Comparison of ENCODE assay signal across 20 cellular contexts in the genomic region with DNA sequence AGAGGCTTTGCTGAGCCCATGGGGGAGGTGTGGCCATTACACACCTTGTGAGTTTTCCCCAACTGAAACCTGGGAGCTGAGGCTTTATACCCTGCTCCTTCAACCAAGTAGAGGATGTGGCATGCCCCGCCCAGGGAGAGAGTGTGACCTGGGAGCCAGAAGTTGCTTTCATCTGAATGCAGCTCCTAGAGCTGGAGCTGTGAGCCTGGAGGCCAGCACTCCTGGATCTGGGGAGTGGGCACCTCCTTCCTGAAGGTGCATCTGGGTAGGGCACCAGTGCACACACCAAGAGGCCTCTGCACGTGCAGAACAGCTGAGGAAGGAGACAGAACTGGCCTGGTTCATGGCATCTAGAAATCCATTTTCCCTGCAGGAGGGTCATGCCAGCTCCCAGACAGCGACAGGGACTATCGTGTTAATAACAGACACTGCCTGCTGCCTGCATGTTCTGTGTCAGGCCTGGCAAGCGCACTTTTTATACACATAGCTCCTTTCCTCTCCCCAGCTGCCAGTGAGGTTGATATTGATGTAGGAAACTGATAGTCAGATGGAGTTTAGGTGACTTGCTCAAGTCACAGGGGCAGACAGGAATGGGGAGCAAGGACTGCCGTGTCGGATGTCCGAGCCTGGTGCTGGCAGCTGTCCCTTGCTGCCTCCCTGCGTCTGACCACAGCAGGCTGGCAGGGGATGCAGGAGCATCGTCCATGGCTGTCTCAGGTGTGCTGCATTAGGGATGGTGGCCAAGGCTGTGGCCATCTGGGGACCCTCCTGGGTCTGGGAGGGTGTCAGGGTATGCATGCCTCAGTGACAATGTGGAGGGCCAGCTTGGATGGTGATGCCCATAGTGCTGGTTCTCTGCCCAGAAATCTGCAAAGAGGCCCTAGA.
A peak's percentile ranks its signal among the peaks of the same experiment; 100 is the strongest.
DNase-seq lines count a peak whose midpoint lies in the region; ATAC-seq, FAIRE-seq and TF ChIP-seq lines count a peak whose summit lies in the region.
"Had no signal": no experiment of that assay in that cellular context is flagged by ENCODE, and none has a peak within 500 bp of the region (broad histone marks: within the 10 kb centered on the region; RNA-seq: fewer than 3 reads in every experiment).

No MANE protein-coding gene starts in this region.

- no peak overlapping the region for H2BK15ac ChIP-seq in H1 (ENCODE audit: low read length)

- H3K4me2 ChIP-seq in H1 (ENCODE audit: insufficient read depth in 1 of 2, low read depth in 2 of 2, low read length in 2 of 2): no peak overlapping the region
- H3K4me2 ChIP-seq: BLaER1 treated with 17β-estradiol and CSF1 and Interleukin-3, amounts not matched to agents 10 nM and 100 nM had no signal

- no peak overlapping the region for H2AFZ ChIP-seq in H1 (ENCODE audit: low read length)
- H2AFZ ChIP-seq: GM23248 had no signal

- no peak overlapping the region for H3K4ac ChIP-seq in H1 (replicated peaks; ENCODE audit: insufficient read length, low read depth, low read length)

- no peak for DNase-seq in H1 (ENCODE audit: low read depth in 1 of 2, low spot score in 2 of 2)
- DNase-seq in left kidney (ENCODE audit: low read depth, low spot score): peak; percentile 48
- peak; percentile 76 for DNase-seq in osteocyte (ENCODE audit: extremely low spot score, unreplicated experiment)
- no peak for DNase-seq in central memory CD4-positive, alpha-beta T cell
- no peak for DNase-seq in NCI-H510A (lab: John Stamatoyannopoulos, UW)
- DNase-seq: 8988T, Calu3, DND-41, EL, GM23248, HCEC 1CT, IMR-90 had no signal

- WGBS in H1 (ENCODE audit: extremely low coverage in 1 of 2, insufficient coverage in 1 of 2, insufficient read length in 1 of 2, insufficient replicate concordance in 2 of 2, low coverage in 1 of 2, low lambda C conversion rate in 2 of 2, missing lambda C conversion rate in 1 of 2), 2 experiments: 89% methylated on average over 10 of the region's 10 CpGs; no CpG with 5 or more reads in 1 of the 2 experiments

- H3K27ac Mint-ChIP-seq in osteocyte (ENCODE audit: unreplicated experiment): no peak overlapping the region
- H3K27ac Mint-ChIP-seq: B cell; CD8-positive, alpha-beta T cell had no signal

- no peaks in the 10 kb centered on the region for H3K79me1 ChIP-seq in H1 (ENCODE audit: low read depth, low read length)

- no peak for TF ChIP-seq EP300 in H1 (IDR thresholded peaks at IDR 0.05; ENCODE audit: borderline replicate concordance in 1 of 2, low read depth in 2 of 2, low read length in 2 of 2)

- H4K20me1 ChIP-seq in H1 (replicated peaks in 1 of 2; ENCODE audit: control insufficient read depth in 1 of 2, insufficient read depth in 2 of 2, low read length in 2 of 2): no peaks in the 10 kb centered on the region
- H4K20me1 ChIP-seq: BLaER1 treated with 17β-estradiol and CSF1 and Interleukin-3, amounts not matched to agents 10 nM and 100 nM had no signal

- H4K5ac ChIP-seq in H1 (ENCODE audit: insufficient read length, low read depth, low read length): no peak overlapping the region

- H3K4me1 ChIP-seq in H1 (replicated peaks in 1 of 4; ENCODE audit: control insufficient read depth in 3 of 4, insufficient read depth in 4 of 4, low read length in 3 of 4): no peaks in the 10 kb centered on the region
- H3K4me1 ChIP-seq: BLaER1 treated with 17β-estradiol and CSF1 and Interleukin-3, amounts not matched to agents 10 nM and 100 nM had no signal

- no peaks in the 10 kb centered on the region for H3K36me3 ChIP-seq in H1 (ENCODE audit: control insufficient read depth in 2 of 4, insufficient read depth in 4 of 4, low read length in 3 of 4)
- H3K36me3 ChIP-seq: BLaER1 treated with 17β-estradiol and CSF1 and Interleukin-3, amounts not matched to agents 10 nM and 100 nM had no signal

- H3K14ac ChIP-seq in H1 (ENCODE audit: insufficient read length): no peak overlapping the region

- peaks cover 11% of the 10 kb centered on the region for H3K4me1 Mint-ChIP-seq in osteocyte (ENCODE audit: unreplicated experiment)
- H3K4me1 Mint-ChIP-seq: B cell had no signal

- H2BK12ac ChIP-seq in H1 (ENCODE audit: low read depth, low read length): no peak overlapping the region

- TF ChIP-seq RAD21 in H1 (IDR thresholded peaks at IDR 0.05 in 1 of 2, conservative IDR thresholded peaks at IDR 0.05 in 1 of 2; ENCODE audit: low read depth in 2 of 2, low read length in 2 of 2): no peak

- H3K36me3 Mint-ChIP-seq in osteocyte (ENCODE audit: unreplicated experiment): no peaks in the 10 kb centered on the region
- H3K36me3 Mint-ChIP-seq: CD8-positive, alpha-beta T cell had no signal

- no peak overlapping the region for H3K9ac ChIP-seq in H1 (replicated peaks in 1 of 4; ENCODE audit: extremely low read depth in 1 of 4, low read depth in 3 of 4, low read length in 3 of 4)
- H3K9ac ChIP-seq: BLaER1 treated with 17β-estradiol and CSF1 and Interleukin-3, amounts not matched to agents 10 nM and 100 nM; GM23248 had no signal

- no peaks in the 10 kb centered on the region; a peak in 1 of 7 replicates for H3K27me3 ChIP-seq in H1 (replicated peaks in 1 of 4; ENCODE audit: control insufficient read depth in 3 of 4, extremely low read depth in 1 of 4, insufficient read depth in 3 of 4, low read length in 3 of 4)
- H3K27me3 ChIP-seq: BLaER1 treated with 17β-estradiol and CSF1 and Interleukin-3, amounts not matched to agents 10 nM and 100 nM had no signal

- H3K23ac ChIP-seq in H1 (ENCODE audit: insufficient read length): no peak overlapping the region

- FAIRE-seq in H1 (lab: Jason Lieb, UNC): no peak
- FAIRE-seq: GM12878, H54, HTR-8/SVneo had no signal

- H4K8ac ChIP-seq in H1 (ENCODE audit: extremely low read depth, insufficient read depth, low read length): no peak overlapping the region

- no peak overlapping the region for H2BK20ac ChIP-seq in H1 (ENCODE audit: low read length)

- H3K4me3 ChIP-seq in H1 (ENCODE audit: extremely low read depth in 1 of 4, insufficient read depth in 2 of 4, low read depth in 3 of 4, low read length in 4 of 4): no peak overlapping the region
- H3K4me3 ChIP-seq: BLaER1 treated with 17β-estradiol and CSF1 and Interleukin-3, amounts not matched to agents 10 nM and 100 nM; GM12878; GM23248 had no signal

- ATAC-seq in GM19023 (IDR thresholded peaks at IDR 0.05; ENCODE audit: unreplicated experiment): no peak
- no peak for ATAC-seq in HG02840 (IDR thresholded peaks at IDR 0.05; ENCODE audit: low FRiP score, unreplicated experiment)
- ATAC-seq: CD8-positive, alpha-beta T cell; GM12878 had no signal

- TF ChIP-seq POLR2A in H1 (IDR thresholded peaks at IDR 0.05; ENCODE audit: control extremely low read depth in 1 of 2, low read depth in 2 of 2, low read length in 2 of 2): no peak

- H4K91ac ChIP-seq in H1 (replicated peaks; ENCODE audit: insufficient read length, low read length): no peak overlapping the region

- H3K56ac ChIP-seq in H1 (replicated peaks; ENCODE audit: insufficient read length, low read depth, low read length): no peak overlapping the region

- no peaks in the 10 kb centered on the region for H3K9me3 Mint-ChIP-seq in osteocyte (ENCODE audit: unreplicated experiment)
- H3K9me3 Mint-ChIP-seq: CD8-positive, alpha-beta T cell had no signal

- 0 out of 2 replicates have a peak overlapping the region, but pooled peaks have one; percentile 39 for H2AK5ac ChIP-seq in H1 (ENCODE audit: low read depth, low read length)

- no peaks in the 10 kb centered on the region for H3K27me3 Mint-ChIP-seq in osteocyte (ENCODE audit: unreplicated experiment)
- H3K27me3 Mint-ChIP-seq: B cell had no signal

- POLR2A ChIA-PET in H1 (lab: Charles Lee; ENCODE audit: partially characterized antibody): no interaction called here

- H3K4me3 Mint-ChIP-seq in osteocyte (ENCODE audit: unreplicated experiment): no peak overlapping the region
- H3K4me3 Mint-ChIP-seq: B cell; CD8-positive, alpha-beta T cell had no signal

- TF ChIP-seq CTCF in H1 (IDR thresholded peaks at IDR 0.05; ENCODE audit: control extremely low read depth in 1 of 3, insufficient read depth in 1 of 3, low read depth in 1 of 3, low read length in 3 of 3) (no peak), osteocyte (IDR thresholded peaks at IDR 0.05) (no peak)

- no peaks in the 10 kb centered on the region for H3K9me3 ChIP-seq in H1 (ENCODE audit: insufficient read depth in 2 of 2, low read depth in 1 of 2, low read length in 1 of 2)
- H3K9me3 ChIP-seq: BLaER1 treated with 17β-estradiol and CSF1 and Interleukin-3, amounts not matched to agents 10 nM and 100 nM had no signal

- H2BK5ac ChIP-seq in H1 (ENCODE audit: low read depth, low read length): no peak overlapping the region

- CTCF ChIA-PET in H1 (lab: Charles Lee; ENCODE audit: partially characterized antibody): interaction anchor here (1.2 to 1.6 kb wide), 3 partner anchors 7 to 350 kb away, joined by 4 read pairs; no protein-coding TSS in a partner anchor

- no peak overlapping the region for H3K27ac ChIP-seq in H1 (ENCODE audit: low read depth, low read length)
- H3K27ac ChIP-seq: BLaER1 treated with 17β-estradiol and CSF1 and Interleukin-3, amounts not matched to agents 10 nM and 100 nM; GM23248 had no signal

- H3K79me2 ChIP-seq in H1 (ENCODE audit: control insufficient read depth in 1 of 2, insufficient read depth in 2 of 2, low read length in 2 of 2): no peaks in the 10 kb centered on the region

- H3K18ac ChIP-seq in H1 (ENCODE audit: extremely low read depth, low read length): no peak overlapping the region

- H3K23me2 ChIP-seq in H1 (ENCODE audit: low read depth, low read length): no peaks in the 10 kb centered on the region

- no peak overlapping the region for H2BK120ac ChIP-seq in H1 (replicated peaks; ENCODE audit: low read depth, low read length)

TF ChIP-seq in H1, 55 proteins besides CTCF, POLR2A, EP300 and RAD21:
- no peak for TF ChIP-seq SAP30 (IDR thresholded peaks at IDR 0.05; ENCODE audit: insufficient read depth, insufficient replicate concordance, low read length)
- TF ChIP-seq, protein P1, sequence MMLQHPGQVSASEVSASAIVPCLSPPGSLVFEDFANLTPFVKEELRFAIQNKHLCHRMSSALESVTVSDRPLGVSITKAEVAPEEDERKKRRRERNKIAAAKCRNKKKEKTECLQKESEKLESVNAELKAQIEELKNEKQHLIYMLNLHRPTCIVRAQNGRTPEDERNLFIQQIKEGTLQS (IDR thresholded peaks at IDR 0.05; ENCODE audit: insufficient read depth, low read depth, low read length): no peak
- TF ChIP-seq MAX (IDR thresholded peaks at IDR 0.05): no peak
- TF ChIP-seq SIN3A (conservative IDR thresholded peaks at IDR 0.05 in 1 of 2, IDR thresholded peaks at IDR 0.05 in 1 of 2; ENCODE audit: low read depth in 1 of 2, low read length in 2 of 2): no peak
- TF ChIP-seq MAFK (IDR thresholded peaks at IDR 0.05; ENCODE audit: low read depth, low read length): no peak
- TF ChIP-seq SP2 (IDR thresholded peaks at IDR 0.05; ENCODE audit: low read length): no peak
- TF ChIP-seq ASH2L (IDR thresholded peaks at IDR 0.05; ENCODE audit: low read length): no peak
TF ChIP-seq in H1: peak in this region for 0.

Comparison
In these comparisons a context has a peak if more than half of its experiments do, and no peak if none do; other contexts are left out.
1. DNase-seq: peak in left kidney (single experiment) and osteocyte (single experiment); none in H1 (0 of 2), central memory CD4-positive, alpha-beta T cell (single experiment) and NCI-H510A (single experiment).